Comparison of ENCODE assay signal across 6 cellular contexts in genomic region chr5:43216941-43217340, GRCh38. TPM values are rescaled to one million over a fixed set of nuclear protein-coding genes. Genes with fewer than 3 reads are reported as not detected.
"Had no signal": no experiment of that assay in that cellular context is flagged by ENCODE, and none has a peak within 500 bp of the region (broad histone marks: within the 10 kb centered on the region; RNA-seq: fewer than 3 reads in every experiment).

No MANE protein-coding gene starts in this region.

- H3K4me3 ChIP-seq: K562 had no signal

- DNase-seq: IMR-90, KBM-7 had no signal

- H3K27ac ChIP-seq: HL-60 had no signal

RNA-seq across cellular contexts. Expression of gene NIM1K, which starts 24.9 kb away (rescaled TPM):
- total RNA-seq: HepG2, HT-29 had no signal
